In genomic region chr22:49308300-49308699, GRCh38 we compare ENCODE assay signal across 18 cellular contexts.
DNase-seq lines count a peak whose midpoint lies in the region; ATAC-seq, FAIRE-seq and TF ChIP-seq lines count a peak whose summit lies in the region.
"Had no signal": no experiment of that assay in that cellular context is flagged by ENCODE, and none has a peak within 500 bp of the region (broad histone marks: within the 10 kb centered on the region; RNA-seq: fewer than 3 reads in every experiment).

No MANE protein-coding gene starts in this region.

- H3K27ac Mint-ChIP-seq in endodermal cell: no peak overlapping the region
- H3K27ac Mint-ChIP-seq in activated T-helper 17 cell treated with anti-CD3 and anti-CD28 coated beads, Interleukin-2, amount 50 U/mL, for 72 hours: no peak overlapping the region

- intact Hi-C loops in Right ventricle myocardium superior (cut with DNase I) (loop anchor here (5.0 to 10.0 kb wide), 2 partner anchors 261 to 733 kb away; no protein-coding TSS in a partner anchor), sciatic nerve (cut with DNase I) (no loop called here)

- H3K4me1 Mint-ChIP-seq in endodermal cell: no peaks in the 10 kb centered on the region
- H3K4me1 Mint-ChIP-seq in activated T-helper 17 cell treated with anti-CD3 and anti-CD28 coated beads, Interleukin-2, amount 50 U/mL, for 72 hours: no peaks in the 10 kb centered on the region

- H3K27me3 ChIP-seq in right atrium auricular region (peaks cover 0 to 9% of the 10 kb centered on the region in 2 donors), endodermal cell (ENCODE audit: control insufficient read depth, insufficient read depth, low read length, poor library complexity, severe bottlenecking) (no peaks in the 10 kb centered on the region)

- 85 to 93% methylated on average over 7 to 11 of the region's 11 CpGs for WGBS in endodermal cell (ENCODE audit: insufficient coverage in 1 of 2, insufficient read length in 1 of 2), 2 experiments

- TF ChIP-seq CTCF in right atrium auricular region (IDR thresholded peaks at IDR 0.05) (no peak), endodermal cell (conservative IDR thresholded peaks at IDR 0.05) (no peak), D721Med (IDR thresholded peaks at IDR 0.05; ENCODE audit: insufficient read depth, missing control alignments) (no peak)

- no peak overlapping the region for H3K4me3 Mint-ChIP-seq in endodermal cell
- no peak overlapping the region for H3K4me3 Mint-ChIP-seq in activated T-helper 17 cell treated with anti-CD3 and anti-CD28 coated beads, Interleukin-2, amount 50 U/mL, for 72 hours

- H3K4me3 ChIP-seq in right atrium auricular region (no peak overlapping the region), endodermal cell (ENCODE audit: low read length) (no peak overlapping the region)

- H3K36me3 Mint-ChIP-seq in endodermal cell (ENCODE audit: low read depth): no peaks in the 10 kb centered on the region
- H3K36me3 Mint-ChIP-seq in activated T-helper 17 cell treated with anti-CD3 and anti-CD28 coated beads, Interleukin-2, amount 50 U/mL, for 72 hours (ENCODE audit: low read depth): no peaks in the 10 kb centered on the region

- peaks cover 2% of the 10 kb centered on the region for H3K27me3 Mint-ChIP-seq in endodermal cell (ENCODE audit: insufficient read depth)
- peaks cover 17% of the 10 kb centered on the region for H3K27me3 Mint-ChIP-seq in activated T-helper 17 cell treated with anti-CD3 and anti-CD28 coated beads, Interleukin-2, amount 50 U/mL, for 72 hours

- ATAC-seq in Right ventricle myocardium superior (ENCODE audit: poor library complexity) (no peak), sciatic nerve (no peak)
- no peak for ATAC-seq in activated T-helper 17 cell treated with anti-CD3 and anti-CD28 coated beads, Interleukin-2, amount 50 U/mL, for 72 hours (replicated peaks)
- ATAC-seq: HepG2 had no signal

- H3K27ac ChIP-seq in right atrium auricular region: no peak overlapping the region
- H3K27ac ChIP-seq in endodermal cell (ENCODE audit: low read depth, low read length): no peak overlapping the region
- H3K27ac ChIP-seq: C4-2B had no signal

- H3K9me3 ChIP-seq in right atrium auricular region (no peaks in the 10 kb centered on the region), endodermal cell (ENCODE audit: control insufficient read depth, low read length) (no peaks in the 10 kb centered on the region)

- DNase-seq in right atrium auricular region (ENCODE audit: low spot score) (peak; percentile 11), Right ventricle myocardium superior (no peak), endodermal cell (peak; percentile 12), sciatic nerve (ENCODE audit: low spot score) (peak; percentile 19), ureter (ENCODE audit: low spot score) (peak; percentile 30), GDM1 (lab: John Stamatoyannopoulos, UW) (no peak), D721Med (ENCODE audit: insufficient read length, low spot score) (no peak)
- DNase-seq: DND-41, KBM-7, NCI-H1105 treated with DMSO at 0.1 percent for 48 hours, NCI-H1694 treated with DMSO at 0.1 percent for 48 hours, NCI-H510A, NCI-H82, OCI-M1, SHP77 had no signal

- H3K36me3 ChIP-seq in right atrium auricular region (no peaks in the 10 kb centered on the region), endodermal cell (ENCODE audit: control insufficient read depth, insufficient read depth, low read length) (no peaks in the 10 kb centered on the region)

- no peaks in the 10 kb centered on the region for H3K4me1 ChIP-seq in right atrium auricular region
- no peaks in the 10 kb centered on the region for H3K4me1 ChIP-seq in endodermal cell (ENCODE audit: control insufficient read depth, insufficient read depth, low read length)

- no peaks in the 10 kb centered on the region for H3K9me3 Mint-ChIP-seq in endodermal cell
- H3K9me3 Mint-ChIP-seq in activated T-helper 17 cell treated with anti-CD3 and anti-CD28 coated beads, Interleukin-2, amount 50 U/mL, for 72 hours: no peaks in the 10 kb centered on the region

- FAIRE-seq in D721Med (lab: Jason Lieb, UNC): no peak
- FAIRE-seq: HepG2 had no signal

- no peak overlapping the region for H3K9ac ChIP-seq in endodermal cell (ENCODE audit: extremely low read depth, low read length, poor library complexity, severe bottlenecking)

Comparison
In these comparisons a context has a peak if more than half of its experiments do, and no peak if none do; other contexts are left out.
1. DNase-seq: peak in right atrium auricular region (single experiment), endodermal cell (single experiment), sciatic nerve (single experiment) and ureter (single experiment); none in Right ventricle myocardium superior (single experiment), GDM1 (single experiment) and D721Med (single experiment).